In genomic region chr2:235238537-235238936, GRCh38 we compare ENCODE assay signal across 12 cellular contexts.
DNase-seq lines count a peak whose midpoint lies in the region; ATAC-seq and TF ChIP-seq lines count a peak whose summit lies in the region.
"Had no signal": no experiment of that assay in that cellular context is flagged by ENCODE, and none has a peak within 500 bp of the region (broad histone marks: within the 10 kb centered on the region; RNA-seq: fewer than 3 reads in every experiment).

No MANE protein-coding gene starts in this region.

- H3K4me3 ChIP-seq in AG10803 (ENCODE audit: low read length): no peak overlapping the region
- no peak overlapping the region for H3K4me3 ChIP-seq in fibroblast of mammary gland (ENCODE audit: control insufficient read depth, low read depth, low read length)
- no peak overlapping the region for H3K4me3 ChIP-seq in HAP-1

- DNase-seq in AG10803 (ENCODE audit: low read depth) (peak; percentile 95), NCI-H2171 treated with DMSO at 0.1 percent for 48 hours (lab: John Stamatoyannopoulos, UW) (peak; percentile 29), fibroblast of mammary gland (ENCODE audit: low read depth) (peak; percentile 81), occipital lobe (lab: John Stamatoyannopoulos, UW) (peak; percentile 19), HAP-1 (ENCODE audit: low spot score in 2 of 2) (no peak), CD1c-positive myeloid dendritic cell (ENCODE audit: extremely low spot score) (no peak)
- no peak for DNase-seq in effector CD4-positive, alpha-beta T cell
- DNase-seq: CD4-positive, CD25-positive, alpha-beta regulatory T cell; stimulated activated naive CD4-positive, alpha-beta T cell; T-helper 1 cell had no signal

- no peak for TF ChIP-seq CTCF in AG10803 (conservative IDR thresholded peaks at IDR 0.05; ENCODE audit: low read length)
- TF ChIP-seq CTCF in fibroblast of mammary gland (conservative IDR thresholded peaks at IDR 0.05; ENCODE audit: control insufficient read depth, insufficient read depth, low read depth, low read length): no peak

- H3K36me3 ChIP-seq in HAP-1 (replicated peaks): no peaks in the 10 kb centered on the region

- H3K27me3 ChIP-seq in HAP-1 (ENCODE audit: low read depth): no peaks in the 10 kb centered on the region

- H3K4me1 ChIP-seq in HAP-1: no peaks in the 10 kb centered on the region

- no peaks in the 10 kb centered on the region for H3K9me3 ChIP-seq in HAP-1

- no peak for ATAC-seq in HG02588 (IDR thresholded peaks at IDR 0.05; ENCODE audit: unreplicated experiment)
- ATAC-seq: left lobe of liver had no signal

- in situ Hi-C loops in HAP-1 (cut with MboI; ENCODE audit: low sequenced_read_pairs): no loop called here

Comparison
In these comparisons a context has a peak if more than half of its experiments do, and no peak if none do; other contexts are left out.
1. DNase-seq: peak in AG10803 (single experiment), NCI-H2171 treated with DMSO at 0.1 percent for 48 hours (single experiment), fibroblast of mammary gland (single experiment) and occipital lobe (single experiment); none in HAP-1 (0 of 2), effector CD4-positive, alpha-beta T cell (single experiment) and CD1c-positive myeloid dendritic cell (single experiment).